Comparison of ENCODE assay signal across 1 cellular context in the genomic region with DNA sequence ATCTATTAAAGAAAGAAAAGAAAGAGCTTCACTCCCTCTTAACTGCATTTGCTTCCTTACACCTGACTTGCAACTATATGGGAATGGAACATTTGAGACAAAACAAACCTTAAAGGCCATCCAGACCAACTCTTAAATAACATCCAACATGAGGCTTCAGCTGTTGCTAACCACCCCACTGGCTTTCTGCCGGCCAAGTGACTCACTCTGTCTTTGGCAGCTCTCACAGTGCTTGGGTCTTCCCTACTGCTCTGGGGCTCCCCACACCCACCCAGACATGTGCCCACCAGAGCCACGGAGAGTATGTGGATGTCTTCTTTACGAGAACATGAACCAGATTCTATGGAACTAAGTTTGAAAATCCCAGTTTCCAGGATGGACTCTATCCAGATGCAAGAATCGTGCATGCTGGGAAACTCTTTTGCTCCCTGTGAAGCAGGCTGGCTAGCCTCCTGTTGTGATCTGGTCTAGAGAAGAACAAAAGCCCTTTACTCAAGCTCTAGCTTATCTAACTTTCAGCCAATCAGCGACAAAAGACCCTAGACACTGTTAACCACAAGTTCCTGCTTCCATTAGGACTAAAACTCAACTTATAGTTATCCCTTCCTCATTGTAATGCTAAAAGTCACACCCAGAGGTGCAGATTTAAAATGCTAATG.
TF ChIP-seq lines count a peak whose summit lies in the region.

No MANE protein-coding gene starts in this region.

TF ChIP-seq in H1, 55 proteins besides CTCF, POLR2A, EP300 and RAD21:
- TF ChIP-seq JUND (IDR thresholded peaks at IDR 0.05; ENCODE audit: low read length) (no peak), KDM1A (IDR thresholded peaks at IDR 0.05; ENCODE audit: borderline replicate concordance, low read length) (peak; percentile 57; the same call in 1 of the 2 replicates)
